ENCODE assay signal across 31 cellular contexts in the genomic region with DNA sequence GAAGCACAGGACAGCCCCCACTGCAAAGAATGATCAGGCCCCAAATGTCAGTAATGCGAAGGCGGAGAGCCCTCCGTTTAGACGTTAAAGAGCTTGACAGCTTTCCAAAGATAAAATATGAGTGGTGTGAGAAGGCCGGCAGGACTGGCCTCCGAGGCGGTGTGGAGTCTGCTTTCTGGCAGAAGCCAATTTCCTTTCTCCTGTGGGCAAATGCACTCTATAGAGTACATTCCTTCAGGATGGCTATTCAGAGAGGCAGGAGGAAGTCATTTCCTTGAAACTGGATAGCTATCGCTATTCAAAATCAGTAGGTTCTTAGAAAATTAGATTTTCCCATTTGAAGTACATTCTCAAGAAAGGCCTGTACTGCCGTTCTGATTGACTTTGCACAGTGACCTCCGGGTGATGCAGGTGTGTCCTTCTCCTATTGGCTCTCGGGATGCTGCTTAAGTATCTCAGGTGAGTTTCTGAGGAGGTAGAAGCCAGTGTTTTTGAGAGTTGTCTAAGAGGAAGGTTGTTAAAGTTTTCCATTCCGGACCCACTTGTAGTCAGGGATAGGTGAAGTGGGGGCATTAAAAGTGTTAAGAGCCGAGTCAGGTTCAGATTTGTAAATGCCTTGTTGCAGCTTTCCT.
"Had no signal": no experiment of that assay in that cellular context is flagged by ENCODE, and none has a peak within 500 bp of the region (broad histone marks: within the 10 kb centered on the region; RNA-seq: fewer than 3 reads in every experiment).

No MANE protein-coding gene starts in this region.

- ATAC-seq: natural killer cell; sciatic nerve; stimulated activated naive CD8-positive, alpha-beta T cell treated with anti-CD3 and anti-CD28 coated beads, Interleukin-15, Interleukin-2, amounts not matched to agents 100 U/mL and 50 U/mL, for 24 hours; upper lobe of right lung had no signal

- H3K4me3 ChIP-seq: esophagus squamous epithelium, left ventricle myocardium inferior, ovary, skin epidermis, testis, upper lobe of right lung had no signal

- H3K4me1 ChIP-seq: testis, upper lobe of right lung had no signal

- H3K4me1 Mint-ChIP-seq: natural killer cell had no signal

- H3K4me3 Mint-ChIP-seq: activated naive CD8-positive, alpha-beta T cell; endodermal cell; natural killer cell; T-helper 1 cell treated with Interleukin-12 subunit alpha and Interleukin-12 subunit beta and Interleukin-4 antibody, amounts not matched to agents 30 μg/mL and 1 μg/mL, for 36 hours had no signal

- H3K9me3 Mint-ChIP-seq: endodermal cell; natural killer cell; T-helper 1 cell treated with Interleukin-12 subunit alpha and Interleukin-12 subunit beta and Interleukin-4 antibody, amounts not matched to agents 30 μg/mL and 1 μg/mL, for 36 hours had no signal

- H3K36me3 Mint-ChIP-seq: activated naive CD8-positive, alpha-beta T cell; natural killer cell had no signal

- H3K9me3 ChIP-seq: esophagus squamous epithelium, left ventricle myocardium inferior, neutrophil, ovary, testis, upper lobe of right lung had no signal

- H3K27me3 Mint-ChIP-seq: activated naive CD8-positive, alpha-beta T cell; progenitor cell of endocrine pancreas had no signal

- DNase-seq: activated CD4-positive, alpha-beta T cell treated with anti-CD3 and anti-CD28 coated beads for 4 hours; activated CD4-positive, alpha-beta T cell treated with anti-CD3 and anti-CD28 coated beads, Interleukin-2, amount 50 U/mL, for 4 hours; activated CD8-positive, alpha-beta memory T cell treated with anti-CD3 and anti-CD28 coated beads for 24 hours; activated effector memory CD4-positive, alpha-beta T cell treated with Interleukin-2 at 50 U/mL for 16 hours; activated naive CD4-positive, alpha-beta T cell treated with Interleukin-2 at 50 U/mL for 16 hours; aorta; brain microvascular endothelial cell; caudate nucleus; endodermal cell; esophagus squamous epithelium; foreskin melanocyte; kidney glomerular epithelial cell; left ventricle myocardium inferior; mammary epithelial cell; natural killer cell; ovary; retina; stimulated activated CD4-positive, alpha-beta T cell treated with anti-CD3 and anti-CD28 coated beads, Interleukin-12 subunit alpha, Interleukin-12 subunit beta, amount 100 ng/mL, for 4 hours; stimulated activated CD4-positive, alpha-beta T cell treated with anti-CD3 and anti-CD28 coated beads, Interleukin-4, amount 100 ng/mL, for 1 hour; stimulated activated naive CD8-positive, alpha-beta T cell treated with anti-CD3 and anti-CD28 coated beads, Interleukin-15, Interleukin-2, amounts not matched to agents 100 U/mL and 50 U/mL, for 24 hours; T-helper 9 cell; testis; upper lobe of right lung had no signal

- H3K27ac ChIP-seq: brain microvascular endothelial cell, epithelial cell of prostate, esophagus squamous epithelium, left ventricle myocardium inferior, neutrophil, ovary, testis, upper lobe of right lung, VCaP had no signal

- H3K27me3 ChIP-seq: brain microvascular endothelial cell, esophagus squamous epithelium, neutrophil, ovary, testis, upper lobe of right lung had no signal

- H3K27ac Mint-ChIP-seq: activated naive CD8-positive, alpha-beta T cell; endodermal cell; natural killer cell; T-helper 1 cell treated with Interleukin-12 subunit alpha and Interleukin-12 subunit beta and Interleukin-4 antibody, amounts not matched to agents 30 μg/mL and 1 μg/mL, for 36 hours had no signal

- H3K36me3 ChIP-seq: brain microvascular endothelial cell, left ventricle myocardium inferior, neutrophil, ovary, upper lobe of right lung had no signal
